8 cellular contexts compared by ENCODE assay signal in the genomic region with DNA sequence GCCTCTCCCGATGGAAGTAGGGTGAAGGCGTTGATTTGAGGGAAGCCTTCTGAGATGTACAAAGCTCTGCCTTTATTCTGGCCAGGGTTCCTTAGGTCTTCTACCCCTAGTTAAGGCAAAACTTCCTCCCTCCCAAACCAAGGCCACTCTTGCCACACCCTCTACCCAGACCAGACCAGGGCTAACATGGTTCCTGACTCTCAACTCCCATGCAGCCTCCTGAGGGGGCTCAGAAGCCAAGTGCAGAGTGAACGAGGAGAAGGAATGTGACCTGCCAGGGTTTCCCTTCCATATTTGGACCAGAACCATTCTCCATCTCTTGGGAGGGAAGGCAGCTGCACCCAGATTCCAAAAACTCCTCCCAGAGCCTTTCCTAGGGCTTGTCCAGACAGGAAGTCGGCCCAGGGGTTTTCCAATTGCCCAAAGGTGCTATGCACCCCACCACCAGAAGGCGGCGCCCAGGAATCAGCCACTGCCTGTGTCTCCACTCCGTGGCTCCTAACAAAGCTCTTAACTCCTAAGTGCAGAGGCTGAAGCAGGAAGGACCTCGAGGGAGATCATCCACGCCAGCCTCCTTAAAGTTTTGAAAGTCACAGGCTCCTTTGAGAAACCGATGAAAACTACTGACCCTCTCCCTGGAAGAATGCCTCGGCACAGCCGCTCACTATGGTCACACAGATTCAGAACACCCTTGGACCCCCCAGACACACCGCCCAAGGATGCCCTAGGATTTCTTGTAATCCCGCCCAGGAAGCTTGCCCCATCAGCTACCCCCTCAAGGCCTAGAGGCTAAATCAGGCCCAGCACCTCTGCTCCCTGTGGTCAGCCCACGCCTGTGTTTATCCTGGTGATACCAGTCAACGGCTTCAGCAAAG.
DNase-seq lines count a peak whose midpoint lies in the region; ATAC-seq and TF ChIP-seq lines count a peak whose summit lies in the region.

No MANE protein-coding gene starts in this region.

- no peaks in the 10 kb centered on the region for H3K27me3 ChIP-seq in OCI-LY1 (ENCODE audit: insufficient read depth, low read length)
- no peaks in the 10 kb centered on the region for H3K27me3 ChIP-seq in parathyroid adenoma (ENCODE audit: control insufficient read depth, insufficient read depth, low read length)

- H4K20me1 ChIP-seq in OCI-LY1 (ENCODE audit: insufficient read depth, low read length), result no peaks in the 10 kb centered on the region

- H3K4me3 ChIP-seq in OCI-LY1 (ENCODE audit: low read depth, low read length, poor library complexity, severe bottlenecking) (no peak overlapping the region), parathyroid adenoma (ENCODE audit: low read depth, low read length) (no peak overlapping the region)

- H3K9me2 ChIP-seq in OCI-LY1 (ENCODE audit: low read depth, low read length), result no peaks in the 10 kb centered on the region

- H3K27ac ChIP-seq in OCI-LY1 (ENCODE audit: low read depth, low read length, poor library complexity, severe bottlenecking) (no peak overlapping the region), parathyroid adenoma (no peak overlapping the region)

- no peaks in the 10 kb centered on the region for H3K9me3 ChIP-seq in OCI-LY1 (ENCODE audit: low read length)
- H3K9me3 ChIP-seq in parathyroid adenoma (ENCODE audit: control insufficient read depth, low read length), result no peaks in the 10 kb centered on the region

- peak; percentile 93 for TF ChIP-seq CTCF in OCI-LY1 (IDR thresholded peaks at IDR 0.05; ENCODE audit: low read length)
- TF ChIP-seq CTCF in parathyroid adenoma (IDR thresholded peaks at IDR 0.05), result peak; percentile 51

- H2AFZ ChIP-seq in OCI-LY1 (ENCODE audit: low read length), result no peak overlapping the region
- H2AFZ ChIP-seq in parathyroid adenoma, result no peak overlapping the region

- H3K4me2 ChIP-seq in OCI-LY1 (ENCODE audit: low read length), result no peak overlapping the region
- H3K4me2 ChIP-seq in parathyroid adenoma (ENCODE audit: low read length), result no peak overlapping the region

- H3F3A ChIP-seq in OCI-LY1 (ENCODE audit: insufficient read depth, low read length), result no peaks in the 10 kb centered on the region

- DNase-seq in D341Med (ENCODE audit: low spot score), result peak; percentile 90
- peak; percentile 68 for DNase-seq in activated T-cell treated with anti-CD3 and anti-CD28 coated beads for 48 hours (ENCODE audit: low read depth)
- DNase-seq in fibroblast of peridontal ligament (ENCODE audit: extremely low read depth), result peak; percentile 32

- peak; percentile 58 for ATAC-seq in HG02798 (IDR thresholded peaks at IDR 0.05; ENCODE audit: poor library complexity, unreplicated experiment)
- no peak for ATAC-seq in GM21786 (IDR thresholded peaks at IDR 0.05; ENCODE audit: unreplicated experiment)
- no peak for ATAC-seq in GM21526 (IDR thresholded peaks at IDR 0.05; ENCODE audit: low FRiP score, unreplicated experiment)

- H3K79me2 ChIP-seq in OCI-LY1 (ENCODE audit: insufficient read depth, low read length) (no peaks in the 10 kb centered on the region), parathyroid adenoma (no peaks in the 10 kb centered on the region)

- H3K9ac ChIP-seq in OCI-LY1 (ENCODE audit: low read length) (no peak overlapping the region), parathyroid adenoma (no peak overlapping the region)

- no peaks in the 10 kb centered on the region for H3K4me1 ChIP-seq in OCI-LY1 (ENCODE audit: insufficient read depth, low read length, severe bottlenecking)
- no peaks in the 10 kb centered on the region for H3K4me1 ChIP-seq in parathyroid adenoma

- H3K36me3 ChIP-seq in OCI-LY1 (ENCODE audit: insufficient read depth, low read length), result no peaks in the 10 kb centered on the region
- H3K36me3 ChIP-seq in parathyroid adenoma (ENCODE audit: control insufficient read depth, insufficient read depth, low read length), result no peaks in the 10 kb centered on the region

Comparison
In these comparisons a context has a peak if more than half of its experiments do, and no peak if none do; other contexts are left out.
1. DNase-seq: peak in every context shown above with its lines; median percentile 90 in D341Med; 68 in activated T-cell treated with anti-CD3 and anti-CD28 coated beads for 48 hours; 32 in fibroblast of peridontal ligament.